In the genomic region with DNA sequence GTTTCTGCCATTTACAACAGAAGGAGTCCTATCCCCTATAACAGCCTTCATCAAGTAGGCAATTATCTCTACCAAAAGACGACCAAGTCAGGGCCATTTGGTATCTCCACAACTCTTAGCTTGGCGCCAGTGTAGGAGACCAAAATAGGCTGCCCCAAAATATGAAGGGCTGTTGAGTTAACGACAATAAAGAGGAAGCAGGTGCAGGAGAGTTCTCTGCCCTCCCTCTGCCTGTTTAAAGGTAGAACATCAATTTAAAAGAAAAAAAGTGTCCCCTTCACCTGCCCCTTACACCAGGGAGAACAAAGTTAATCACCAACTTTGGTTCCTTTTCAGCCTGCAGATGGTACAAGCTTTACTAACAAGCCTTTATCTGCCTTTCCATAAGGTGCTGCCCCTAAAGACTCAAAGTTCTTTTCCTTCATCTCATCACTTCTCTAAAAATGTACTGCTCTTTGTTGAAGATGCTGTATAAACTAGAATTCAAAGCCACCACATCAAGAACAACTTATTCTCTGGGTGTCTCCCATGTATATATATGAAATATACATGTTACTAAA, we compare ENCODE assay signal across 22 cellular contexts. TPM values are rescaled to one million over a fixed set of nuclear protein-coding genes. Genes with fewer than 3 reads are reported as not detected.
DNase-seq lines count a peak whose midpoint lies in the region; ATAC-seq and TF ChIP-seq lines count a peak whose summit lies in the region.
"Had no signal": no experiment of that assay in that cellular context is flagged by ENCODE, and none has a peak within 500 bp of the region (broad histone marks: within the 10 kb centered on the region; RNA-seq: fewer than 3 reads in every experiment).

No MANE protein-coding gene starts in this region.

- H3K4me2 ChIP-seq in DOHH2 (ENCODE audit: low read length) = peak overlapping the region; percentile 66
- H3K4me2 ChIP-seq in OCI-LY7 (ENCODE audit: low read length) = peak overlapping the region; percentile 70

- no peaks in the 10 kb centered on the region for H3K79me2 ChIP-seq in DOHH2 (ENCODE audit: control insufficient read depth, low read length)
- H3K79me2 ChIP-seq in OCI-LY7 (ENCODE audit: insufficient read depth, low read depth, low read length) = no peaks in the 10 kb centered on the region

- H3K9me3 ChIP-seq in DOHH2 (ENCODE audit: control insufficient read depth, insufficient read depth, low read length) = peaks cover 2% of the 10 kb centered on the region; the same call in 1 of the 2 replicates
- no peaks in the 10 kb centered on the region for H3K9me3 ChIP-seq in OCI-LY7 (ENCODE audit: low read length)
- H3K9me3 ChIP-seq: colonic mucosa, HAP-1 had no signal

- H3K27me3 ChIP-seq in DOHH2 (ENCODE audit: control insufficient read depth, low read length) = no peaks in the 10 kb centered on the region
- H3K27me3 ChIP-seq: colonic mucosa had no signal

- H3K36me3 ChIP-seq in DOHH2 (ENCODE audit: control insufficient read depth, low read length) (peaks cover 16% of the 10 kb centered on the region), OCI-LY7 (ENCODE audit: insufficient read depth, low read length) (no peaks in the 10 kb centered on the region)
- H3K36me3 ChIP-seq: colonic mucosa, HAP-1 had no signal

- H4K20me1 ChIP-seq in DOHH2 (ENCODE audit: control insufficient read depth, insufficient read depth, low read depth, low read length) (no peaks in the 10 kb centered on the region), OCI-LY7 (ENCODE audit: insufficient read depth, low read length) (no peaks in the 10 kb centered on the region)

- H2AFZ ChIP-seq in OCI-LY7 (ENCODE audit: low read length) = peak overlapping the region; percentile 59; the same call in 1 of the 2 replicates

- peak overlapping the region; percentile 52 for H3K4me3 ChIP-seq in DOHH2 (ENCODE audit: low read length)
- peak overlapping the region; percentile 38 for H3K4me3 ChIP-seq in OCI-LY7 (ENCODE audit: low read depth, low read length, poor library complexity, severe bottlenecking)
- H3K4me3 ChIP-seq: colonic mucosa, HAP-1 had no signal

- CTCF ChIA-PET in OCI-LY7 (lab: Charles Lee; ENCODE audit: unreplicated experiment) = interaction anchor here (0.8 to 1.5 kb wide), 5 partner anchors 16 to 51 kb away, joined by 3 to 6 read pairs (median 3); no protein-coding TSS in a partner anchor

- BruUV-seq in OCI-LY7 (replicated peaks; lab: Mats Ljungman, UMichigan) = no TSS peak

- TF ChIP-seq CTCF in DOHH2 (IDR thresholded peaks at IDR 0.05; ENCODE audit: low read depth, low read length, poor library complexity, severe bottlenecking) (no peak), OCI-LY7 (conservative IDR thresholded peaks at IDR 0.05; ENCODE audit: low read length) (no peak)

- ATAC-seq in GM19372 (IDR thresholded peaks at IDR 0.05; ENCODE audit: low read depth, unreplicated experiment) = peak; percentile 31
- peak; percentile 43 for ATAC-seq in HG03108 (IDR thresholded peaks at IDR 0.05; ENCODE audit: unreplicated experiment)
- ATAC-seq: PC-3; stimulated activated naive CD8-positive, alpha-beta T cell treated with anti-CD3 and anti-CD28 coated beads, Interleukin-15, Interleukin-2, amounts not matched to agents 100 U/mL and 50 U/mL, for 24 hours had no signal

- H3K27ac ChIP-seq in DOHH2 (ENCODE audit: low read depth, low read length) (peak overlapping the region; percentile 80), OCI-LY7 (ENCODE audit: low read depth, low read length, poor library complexity, severe bottlenecking) (peak overlapping the region; percentile 98)
- H3K27ac ChIP-seq: colonic mucosa, HL-60, VCaP had no signal

- H3F3A ChIP-seq in DOHH2 (ENCODE audit: control insufficient read depth, insufficient read depth) = no peaks in the 10 kb centered on the region

- POLR2A ChIA-PET in OCI-LY7 (lab: Charles Lee) = interaction anchor here (0.6 to 13.3 kb wide), 11 partner anchors 8 to 1032 kb away, joined by 4 to 250 read pairs (median 69); no protein-coding TSS in a partner anchor

- H3K9me2 ChIP-seq in DOHH2 (replicated peaks; ENCODE audit: control insufficient read depth, low read length) (no peaks in the 10 kb centered on the region), OCI-LY7 (ENCODE audit: insufficient read depth, low read length) (no peaks in the 10 kb centered on the region)

- H3K4me1 ChIP-seq in DOHH2 (ENCODE audit: control insufficient read depth, low read length) (peaks cover 53% of the 10 kb centered on the region), OCI-LY7 (ENCODE audit: insufficient read depth, low read length, poor library complexity, severe bottlenecking) (peaks cover 100% of the 10 kb centered on the region)
- H3K4me1 ChIP-seq: colonic mucosa, HAP-1 had no signal

- intact Hi-C loops in OCI-LY7 (cut with micrococcal nuclease; ENCODE audit: unreplicated experiment) = loop anchor here (1.0 to 10.0 kb wide), 4 partner anchors 31 to 621 kb away; no protein-coding TSS in a partner anchor

- DNase-seq in OCI-LY7 (ENCODE audit: low spot score) = peak; percentile 96
- no peak for DNase-seq in NK-92 (lab: John Stamatoyannopoulos, UW; ENCODE audit: unreplicated experiment)
- DNase-seq in NCI-H510A (lab: John Stamatoyannopoulos, UW) = no peak
- no peak for DNase-seq in GM19240 (ENCODE audit: insufficient read length, low spot score)
- DNase-seq: activated CD8-positive, alpha-beta memory T cell treated with anti-CD3 and anti-CD28 coated beads, Interleukin-2, amount 50 U/mL, for 48 hours; activated effector memory CD4-positive, alpha-beta T cell treated with anti-CD3 and anti-CD28 coated beads, Interleukin-2, amount 50 U/mL, for 16 hours; colonic mucosa; glutamatergic neuron; mammary epithelial cell; NCI-H1694 treated with DMSO at 0.1 percent for 48 hours; PC-3; SIG-M5; small intestine; stimulated activated naive CD8-positive, alpha-beta T cell treated with anti-CD3 and anti-CD28 coated beads, Interleukin-15, Interleukin-2, amounts not matched to agents 100 U/mL and 50 U/mL, for 24 hours; trophoblast cell had no signal

RNA-seq across cellular contexts. Expression of gene PPP1R2B, which starts 33.3 kb away (rescaled TPM):
- 0.15 TPM in 1 of 2 replicates, not detected in the other for total RNA-seq in OCI-LY7 (2014; rRNA removed; shearing (Covaris generic))
- total RNA-seq in OCI-LY7 (2022) = not detected in 2 replicates
- total RNA-seq: colonic mucosa, mammary epithelial cell, NCI-H460 had no signal
